Comparison of ENCODE assay signal across 8 cellular contexts in genomic region chr10:43105119-43105792, GRCh38. TPM values are rescaled to one million over a fixed set of nuclear protein-coding genes. Genes with fewer than 3 reads are reported as not detected.
DNase-seq lines count a peak whose midpoint lies in the region; ATAC-seq, FAIRE-seq and TF ChIP-seq lines count a peak whose summit lies in the region.

No MANE protein-coding gene starts in this region.

- H3K23me2 ChIP-seq in H1 (ENCODE audit: low read depth, low read length), result peaks cover 9% of the 10 kb centered on the region; the same call in 1 of the 2 replicates

- TF ChIP-seq POLR2A in H1 (IDR thresholded peaks at IDR 0.05; ENCODE audit: control extremely low read depth in 1 of 2, low read depth in 2 of 2, low read length in 2 of 2), result 0 out of 3 replicates have a peak, but pooled peaks of 1 of the 2 experiments have one; percentile 34

- H4K8ac ChIP-seq in H1 (ENCODE audit: extremely low read depth, insufficient read depth, low read length), result peak overlapping the region; percentile 89; the same call in 1 of the 2 replicates
- H4K8ac ChIP-seq in mesendoderm (ENCODE audit: low read depth, low read length), result no peak overlapping the region

- CTCF ChIA-PET in H1 (lab: Charles Lee; ENCODE audit: partially characterized antibody), result interaction anchor here (0.9 to 4.2 kb wide), 12 partner anchors 10 to 277 kb away, joined by 3 to 21 read pairs (median 4); no protein-coding TSS in a partner anchor

- H3K14ac ChIP-seq in H1 (ENCODE audit: insufficient read length), result no peak overlapping the region

- POLR2A ChIA-PET in H1 (lab: Charles Lee; ENCODE audit: partially characterized antibody), result interaction anchor here (0.7 kb wide), 1 partner anchor 20 kb away, joined by 3 read pairs; no protein-coding TSS in a partner anchor

- DNase-seq in Ammon's horn (ENCODE audit: low spot score), result peak; percentile 72
- DNase-seq in NCI-H82 (lab: John Stamatoyannopoulos, UW), result peak; percentile 82
- DNase-seq in activated CD8-positive, alpha-beta memory T cell treated with anti-CD3 and anti-CD28 coated beads for 4 hours (ENCODE audit: low read depth in 2 of 2), result peak; percentile 53
- DNase-seq in H1 (ENCODE audit: low read depth in 1 of 2, low spot score in 2 of 2), result peak; percentile 75 to 94
- DNase-seq in mesendoderm, result peak; percentile 88
- DNase-seq in stimulated activated CD4-positive, alpha-beta T cell treated with anti-CD3 and anti-CD28 coated beads, TNF-alpha, amount 100 ng/mL, for 48 hours (ENCODE audit: low read depth in 3 of 3), result peak; percentile 61 to 79 (median 64)

- H2AK5ac ChIP-seq in H1 (ENCODE audit: low read depth, low read length), result no peak overlapping the region
- H2AK5ac ChIP-seq in mesendoderm (ENCODE audit: low read length), result no peak overlapping the region

- H2BK20ac ChIP-seq in H1 (ENCODE audit: low read length), result peak overlapping the region; percentile 86; the same call in 1 of the 2 replicates

- TF ChIP-seq EP300 in H1 (IDR thresholded peaks at IDR 0.05; ENCODE audit: borderline replicate concordance in 1 of 2, low read depth in 2 of 2, low read length in 2 of 2), result 0 out of 3 replicates have a peak, but pooled peaks of 1 of the 2 experiments have one; percentile 6

- no peaks in the 10 kb centered on the region for H3K9me3 ChIP-seq in H1 (ENCODE audit: insufficient read depth in 2 of 2, low read depth in 1 of 2, low read length in 1 of 2)

- peaks cover 0 to 16% (median 12%) of the 10 kb centered on the region in 4 experiments; a peak in 6 of 7 replicates for H3K27me3 ChIP-seq in H1 (replicated peaks in 1 of 4; ENCODE audit: control insufficient read depth in 3 of 4, extremely low read depth in 1 of 4, insufficient read depth in 3 of 4, low read length in 3 of 4)
- H3K27me3 ChIP-seq in mesendoderm (ENCODE audit: insufficient read depth, low read length, poor library complexity), result no peaks in the 10 kb centered on the region

- no peak overlapping the region for H3K56ac ChIP-seq in H1 (replicated peaks; ENCODE audit: insufficient read length, low read depth, low read length)
- peak overlapping the region; percentile 91 for H3K56ac ChIP-seq in mesendoderm (ENCODE audit: low read length)

- H3K27ac ChIP-seq in H1 (ENCODE audit: low read depth, low read length) (no peak overlapping the region), mesendoderm (ENCODE audit: low read depth, low read length) (no peak overlapping the region)

- H2BK15ac ChIP-seq in H1 (ENCODE audit: low read length) (peak overlapping the region; percentile 25; the same call in 1 of the 2 replicates), mesendoderm (replicated peaks; ENCODE audit: low read depth) (no peak overlapping the region)

- TF ChIP-seq RAD21 in H1 (IDR thresholded peaks at IDR 0.05 in 1 of 2, conservative IDR thresholded peaks at IDR 0.05 in 1 of 2; ENCODE audit: low read depth in 2 of 2, low read length in 2 of 2), result peak; percentile 96 to 98

- WGBS in H1 (ENCODE audit: extremely low coverage in 1 of 2, insufficient coverage in 1 of 2, insufficient read length in 1 of 2, insufficient replicate concordance in 2 of 2, low coverage in 1 of 2, low lambda C conversion rate in 2 of 2, missing lambda C conversion rate in 1 of 2), 2 experiments, result 3% methylated on average over 37 of the region's 64 CpGs; no CpG with 5 or more reads in 1 of the 2 experiments
- WGBS in mesendoderm (ENCODE audit: extremely low coverage, insufficient coverage, low lambda C conversion rate), result no CpG with 5 or more reads among the region's 64 CpGs

- peak overlapping the region; percentile 68 for H4K5ac ChIP-seq in H1 (ENCODE audit: insufficient read length, low read depth, low read length)
- no peak overlapping the region for H4K5ac ChIP-seq in mesendoderm (ENCODE audit: low read length)

- H2BK5ac ChIP-seq in H1 (ENCODE audit: low read depth, low read length), result peak overlapping the region; percentile 78; the same call in 1 of the 2 replicates
- no peak overlapping the region for H2BK5ac ChIP-seq in mesendoderm (ENCODE audit: low read length)

- H3K4me1 ChIP-seq in H1 (replicated peaks in 1 of 4; ENCODE audit: control insufficient read depth in 3 of 4, insufficient read depth in 4 of 4, low read length in 3 of 4), result peaks cover 0 to 13% (median 3%) of the 10 kb centered on the region in 4 experiments; a peak in 5 of 7 replicates
- H3K4me1 ChIP-seq in mesendoderm (ENCODE audit: control insufficient read depth, low read depth, low read length), result no peaks in the 10 kb centered on the region

- peak in 2 of 3 experiments; percentile 92 to 93; a peak in 3 of 4 replicates for TF ChIP-seq CTCF in H1 (IDR thresholded peaks at IDR 0.05; ENCODE audit: control extremely low read depth in 1 of 3, insufficient read depth in 1 of 3, low read depth in 1 of 3, low read length in 3 of 3)

- H3K36me3 ChIP-seq in H1 (ENCODE audit: control insufficient read depth in 2 of 4, insufficient read depth in 4 of 4, low read length in 3 of 4), result no peaks in the 10 kb centered on the region
- H3K36me3 ChIP-seq in mesendoderm (ENCODE audit: control insufficient read depth, insufficient read depth, low read length), result no peaks in the 10 kb centered on the region

- H2BK120ac ChIP-seq in H1 (replicated peaks; ENCODE audit: low read depth, low read length) (peak overlapping the region; percentile 90), mesendoderm (ENCODE audit: low read depth, low read length) (no peak overlapping the region)

- H3K4ac ChIP-seq in H1 (replicated peaks; ENCODE audit: insufficient read length, low read depth, low read length), result peak overlapping the region; percentile 85
- H3K4ac ChIP-seq in mesendoderm (ENCODE audit: low read depth, low read length), result no peak overlapping the region

- no peak overlapping the region for H3K23ac ChIP-seq in H1 (ENCODE audit: insufficient read length)
- H3K23ac ChIP-seq in mesendoderm (ENCODE audit: low read length), result peak overlapping the region; percentile 72

- ATAC-seq in GM18909 (IDR thresholded peaks at IDR 0.05; ENCODE audit: poor library complexity, unreplicated experiment) (peak; percentile 86), HG03159 (IDR thresholded peaks at IDR 0.05; ENCODE audit: unreplicated experiment) (peak; percentile 81)

- H3K4me3 ChIP-seq in H1 (ENCODE audit: extremely low read depth in 1 of 4, insufficient read depth in 2 of 4, low read depth in 3 of 4, low read length in 4 of 4) (peak overlapping the region; percentile 17 to 64 (median 58)), mesendoderm (ENCODE audit: low read length) (peak overlapping the region; percentile 43)

- H3K18ac ChIP-seq in H1 (ENCODE audit: extremely low read depth, low read length) (peak overlapping the region; percentile 90), mesendoderm (ENCODE audit: low read length) (no peak overlapping the region)

- peak overlapping the region; percentile 62; the same call in 1 of the 2 replicates for H2AFZ ChIP-seq in H1 (ENCODE audit: low read length)

- peak overlapping the region; percentile 84 for H4K91ac ChIP-seq in H1 (replicated peaks; ENCODE audit: insufficient read length, low read length)

- H3K4me2 ChIP-seq in H1 (ENCODE audit: insufficient read depth in 1 of 2, low read depth in 2 of 2, low read length in 2 of 2) (peak overlapping the region; percentile 74 to 93), mesendoderm (ENCODE audit: low read length) (peak overlapping the region; percentile 93)

- H4K20me1 ChIP-seq in H1 (replicated peaks in 1 of 2; ENCODE audit: control insufficient read depth in 1 of 2, insufficient read depth in 2 of 2, low read length in 2 of 2), result no peaks in the 10 kb centered on the region

- H3K79me1 ChIP-seq in H1 (ENCODE audit: low read depth, low read length) (no peaks in the 10 kb centered on the region), mesendoderm (ENCODE audit: low read length) (no peaks in the 10 kb centered on the region)

- FAIRE-seq in H1 (lab: Jason Lieb, UNC), result no peak

- no peaks in the 10 kb centered on the region for H3K79me2 ChIP-seq in H1 (ENCODE audit: control insufficient read depth in 1 of 2, insufficient read depth in 2 of 2, low read length in 2 of 2)
- H3K79me2 ChIP-seq in mesendoderm (ENCODE audit: control insufficient read depth, insufficient read depth, low read length), result no peaks in the 10 kb centered on the region

- peak overlapping the region; percentile 97 for H2BK12ac ChIP-seq in H1 (ENCODE audit: low read depth, low read length)

- peak overlapping the region in 2 of 4 experiments; percentile 45 to 48; a peak in 4 of 7 replicates for H3K9ac ChIP-seq in H1 (replicated peaks in 1 of 4; ENCODE audit: extremely low read depth in 1 of 4, low read depth in 3 of 4, low read length in 3 of 4)
- H3K9ac ChIP-seq in mesendoderm (ENCODE audit: low read length), result peak overlapping the region; percentile 75

TF ChIP-seq in H1, 55 proteins besides CTCF, POLR2A, EP300 and RAD21 (continues in another document):
- no peak for TF ChIP-seq TEAD4 (IDR thresholded peaks at IDR 0.05; ENCODE audit: low read depth, low read length)
- no peak for TF ChIP-seq KDM1A (IDR thresholded peaks at IDR 0.05; ENCODE audit: borderline replicate concordance, low read length)
- TF ChIP-seq RFX5 (IDR thresholded peaks at IDR 0.05; ENCODE audit: borderline replicate concordance, low read depth, low read length), result no peak
- no peak for TF ChIP-seq CEBPB (IDR thresholded peaks at IDR 0.05; ENCODE audit: low read depth, low read length)

RNA-seq across cellular contexts. Expression of gene RET, which starts 28.4 kb away (rescaled TPM):
- total RNA-seq in H1 (2021; fragmentation: NEBNext Ultra II Directional; extraction: Animal tissue kit (Norgen Biotek cat#: 25700)), result 8.4 TPM in 2 replicates
- 6.7 and 10.4 TPM in 2 replicates for polyA plus RNA-seq in H1 (2011; rRNA removed)
- polyA plus RNA-seq in H1 (2011; cell fraction: cytosol; rRNA removed), result 6.4 TPM
- polyA plus RNA-seq in H1 (2011; cell fraction: nucleus; rRNA removed), result 16.4 TPM
- 5.8 to 8.4 TPM (median 8.3 TPM) in 4 replicates for polyA plus RNA-seq in H1 (2012, experiment 1 of 2)
- 5.1 TPM for polyA plus RNA-seq in H1 (2012, experiment 2 of 2)
- polyA plus RNA-seq in H1 (2013, experiment 1 of 2), result 8.0 TPM
- 7.6 TPM for polyA plus RNA-seq in H1 (2013, experiment 2 of 2)
- polyA minus RNA-seq in H1 (2011; rRNA and poly(A)+ RNA removed), result 3.6 and 5.9 TPM in 2 replicates
- 7.3 TPM for polyA minus RNA-seq in H1 (2011; cell fraction: cytosol; rRNA and poly(A)+ RNA removed)
- 9.4 TPM for polyA minus RNA-seq in H1 (2011; cell fraction: nucleus; rRNA and poly(A)+ RNA removed)
- polyA plus RNA-seq in mesendoderm (2013, experiment 1 of 2), result 9.2 TPM
- polyA plus RNA-seq in mesendoderm (2013, experiment 2 of 2), result 9.2 TPM

RNA-seq across cellular contexts. Expression of gene CSGALNACT2, which starts 33.0 kb away (rescaled TPM):
- total RNA-seq in H1 (2021; fragmentation: NEBNext Ultra II Directional; extraction: Animal tissue kit (Norgen Biotek cat#: 25700)), result 5.3 and 5.7 TPM in 2 replicates
- 1.8 and 2.6 TPM in 2 replicates for polyA plus RNA-seq in H1 (2011; rRNA removed)
- 3.2 TPM for polyA plus RNA-seq in H1 (2011; cell fraction: cytosol; rRNA removed)
- 1.9 TPM for polyA plus RNA-seq in H1 (2011; cell fraction: nucleus; rRNA removed)
- polyA plus RNA-seq in H1 (2012, experiment 1 of 2), result 2.4 to 4.0 TPM (median 2.7 TPM) in 4 replicates
- polyA plus RNA-seq in H1 (2012, experiment 2 of 2), result 0.38 TPM
- polyA plus RNA-seq in H1 (2013, experiment 1 of 2), result 5.4 TPM
- 5.1 TPM for polyA plus RNA-seq in H1 (2013, experiment 2 of 2)
- polyA minus RNA-seq in H1 (2011; rRNA and poly(A)+ RNA removed), result 3.4 and 4.1 TPM in 2 replicates
- 1.5 TPM for polyA minus RNA-seq in H1 (2011; cell fraction: cytosol; rRNA and poly(A)+ RNA removed)
- polyA minus RNA-seq in H1 (2011; cell fraction: nucleus; rRNA and poly(A)+ RNA removed), result 5.9 TPM
- polyA plus RNA-seq in mesendoderm (2013, experiment 1 of 2), result 6.1 TPM
- 5.9 TPM for polyA plus RNA-seq in mesendoderm (2013, experiment 2 of 2)
